In the genomic region with DNA sequence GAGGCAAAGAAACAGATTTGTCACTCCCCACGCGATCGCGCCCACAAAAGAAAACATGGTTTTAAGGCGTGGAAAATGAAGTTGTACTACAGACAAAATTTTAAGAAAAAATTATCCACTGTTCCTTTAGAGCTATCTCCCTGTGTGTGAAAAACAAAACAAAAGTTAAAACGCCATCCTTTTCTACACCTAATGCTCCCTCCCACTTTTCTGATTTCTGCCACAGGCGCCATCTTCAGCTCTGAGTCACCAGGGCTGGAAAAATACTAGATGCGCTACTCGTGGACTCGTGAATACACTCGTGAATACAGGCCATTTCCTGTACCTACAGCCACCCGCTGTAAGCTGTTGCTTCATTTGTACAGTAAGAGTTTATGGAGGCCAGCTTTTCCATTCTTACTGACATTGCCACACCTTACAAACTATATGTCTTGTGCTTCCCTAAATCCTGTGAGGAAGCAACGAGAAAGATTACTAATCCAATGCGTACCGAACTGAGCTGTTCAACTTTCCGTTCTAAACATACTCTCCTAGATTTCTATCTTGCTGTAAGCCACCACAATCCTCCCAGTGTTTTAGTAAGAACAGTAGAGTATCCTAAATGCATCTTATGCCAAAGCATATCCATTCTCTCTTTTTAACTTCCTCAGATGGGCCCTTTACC, we compare ENCODE assay signal across 7 cellular contexts. TPM values are rescaled to one million over a fixed set of nuclear protein-coding genes. Genes with fewer than 3 reads are reported as not detected.
DNase-seq lines count a peak whose midpoint lies in the region; ATAC-seq and TF ChIP-seq lines count a peak whose summit lies in the region.

No MANE protein-coding gene starts in this region.

- intact Hi-C loops in lower lobe of right lung (cut with DNase I): no loop called here

- H3K4me1 ChIP-seq in lower lobe of right lung: peaks cover 18% of the 10 kb centered on the region

- ATAC-seq in GM18499 (IDR thresholded peaks at IDR 0.05; ENCODE audit: insufficient read depth, unreplicated experiment): peak; percentile 31
- ATAC-seq in HG03108 (IDR thresholded peaks at IDR 0.05; ENCODE audit: unreplicated experiment): peak; percentile 29
- peak; percentile 89 for ATAC-seq in lower lobe of right lung

- H3K9me3 ChIP-seq in lower lobe of right lung: no peaks in the 10 kb centered on the region

- no peaks in the 10 kb centered on the region for H3K27me3 ChIP-seq in lower lobe of right lung (ENCODE audit: low read depth)

- peak; percentile 56 for DNase-seq in NCI-H460 (ENCODE audit: extremely low read depth, low read depth)
- peak; percentile 46 to 59 for DNase-seq in activated CD4-positive, alpha-beta T cell treated with anti-CD3 and anti-CD28 coated beads, Interleukin-2, amount 50 U/mL, for 24 hours (ENCODE audit: low read depth in 1 of 2, low spot score in 1 of 2)
- peak; percentile 47 for DNase-seq in ecto neural progenitor cell (ENCODE audit: low spot score)
- DNase-seq in lower lobe of right lung: peak; percentile 62
- peak; percentile 9 to 30 (median 21) for DNase-seq in stimulated activated CD4-positive, alpha-beta T cell treated with anti-CD3 and anti-CD28 coated beads, TNF-alpha, amount 100 ng/mL, for 1 hour (ENCODE audit: low read depth in 3 of 3, low spot score in 1 of 3)

- no peak for TF ChIP-seq CTCF in lower lobe of right lung (IDR thresholded peaks at IDR 0.05)

- peak overlapping the region; percentile 73 for H3K4me3 ChIP-seq in lower lobe of right lung

- H3K36me3 ChIP-seq in lower lobe of right lung: no peaks in the 10 kb centered on the region

- peak overlapping the region; percentile 95 for H3K27ac ChIP-seq in lower lobe of right lung

RNA-seq across cellular contexts. Expression of gene AHI1, which starts 0.8 kb away (rescaled TPM):
- 18.2 and 21.7 TPM in 2 replicates for total RNA-seq in NCI-H460 (2014; rRNA removed; shearing (Covaris generic))
- 9.3 and 18.7 TPM in 2 replicates for polyA plus RNA-seq in NCI-H460 (2014; cell fraction: nucleus; rRNA removed)
- total RNA-seq in lower lobe of right lung: 31.7 TPM

Comparison
In these comparisons a context has a peak if more than half of its experiments do, and no peak if none do; other contexts are left out.
1. Peak in every context shown above with its lines: DNase-seq, ATAC-seq, H3K4me3 ChIP-seq and H3K27ac ChIP-seq.
2. ATAC-seq: peak in every context shown above with its lines; median percentile 89 in lower lobe of right lung; 31 in GM18499; 29 in HG03108.